ENCODE assay signal across 1 cellular context in the genomic region with DNA sequence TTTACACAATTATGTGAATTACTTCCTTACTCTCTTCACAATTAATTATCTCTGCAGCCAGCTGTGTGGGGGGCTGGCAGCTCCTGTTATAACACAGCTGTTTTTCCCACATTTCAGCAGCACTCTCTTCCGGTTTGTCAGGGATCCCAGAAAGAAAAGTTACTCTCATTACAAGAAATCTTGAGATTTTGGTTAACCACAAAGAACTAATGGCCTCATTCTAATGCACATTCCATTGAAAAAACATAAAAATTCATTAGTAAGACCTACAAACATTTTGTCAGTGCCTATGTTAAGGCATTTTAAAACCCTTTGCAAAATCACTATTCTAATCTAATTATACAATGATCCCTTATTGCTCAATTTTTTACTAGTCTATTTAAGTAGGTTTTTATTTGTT.
TF ChIP-seq lines count a peak whose summit lies in the region.

No MANE protein-coding gene starts in this region.

TF ChIP-seq in GM23338, 12 proteins besides CTCF, POLR2A, EP300 and RAD21 (continued from another document):
- TF ChIP-seq EZH2 (IDR thresholded peaks at IDR 0.05; ENCODE audit: low read depth, unreplicated experiment) (no peak), EZH2phosphoT487 (IDR thresholded peaks at IDR 0.05; ENCODE audit: unreplicated experiment) (no peak)
